ENCODE assay signal across 1 cellular context in genomic region chr6:137808191-137808590, GRCh38.
TF ChIP-seq lines count a peak whose summit lies in the region.

No MANE protein-coding gene starts in this region.

TF ChIP-seq in HCT116, 20 proteins besides CTCF, POLR2A, EP300 and RAD21 (continued from another document):
- no peak for TF ChIP-seq ZBTB33 (IDR thresholded peaks at IDR 0.05; ENCODE audit: extremely low read depth, insufficient replicate concordance, low read length)
TF ChIP-seq in HCT116: peak in this region for 2.
